Comparison of ENCODE assay signal across 11 cellular contexts in genomic region chr1:2134604-2135307, GRCh38. TPM values are rescaled to one million over a fixed set of nuclear protein-coding genes. Genes with fewer than 3 reads are reported as not detected.
DNase-seq lines count a peak whose midpoint lies in the region; ATAC-seq, FAIRE-seq and TF ChIP-seq lines count a peak whose summit lies in the region.
"Had no signal": no experiment of that assay in that cellular context is flagged by ENCODE, and none has a peak within 500 bp of the region (broad histone marks: within the 10 kb centered on the region; RNA-seq: fewer than 3 reads in every experiment).

No MANE protein-coding gene starts in this region.

- H2AFZ ChIP-seq in HepG2 (ENCODE audit: low read length): no peak overlapping the region

- H3K79me2 ChIP-seq in HepG2 (ENCODE audit: insufficient read depth, low read length): peaks cover 19% of the 10 kb centered on the region

- peaks cover 77% of the 10 kb centered on the region for H3K4me1 ChIP-seq in HepG2 (ENCODE audit: insufficient read depth, low read length)

- TF ChIP-seq EP300 in HepG2 (IDR thresholded peaks at IDR 0.05; ENCODE audit: low read depth in 2 of 2, low read length in 2 of 2): peak in 1 of 2 experiments; percentile 60; a peak in 2 of 4 replicates
- peak; percentile 7; the same call in 1 of the 2 replicates for TF ChIP-seq EP300 in HepG2 (CRISPR knock-in tag; IDR thresholded peaks at IDR 0.05; ENCODE audit: borderline replicate concordance)

- 0% methylated on average over 26 of the region's 40 CpGs for WGBS in HepG2 (ENCODE audit: low lambda C conversion rate)

- BruUV-seq in HepG2 (replicated peaks; lab: Mats Ljungman, UMichigan): TSS peak; percentile 42

- no peak overlapping the region for H3K4me3 ChIP-seq in bronchial epithelial cell (ENCODE audit: low read depth, low read length)
- peak overlapping the region; percentile 61 to 77 (median 62) for H3K4me3 ChIP-seq in HepG2 (replicated peaks in 1 of 3; ENCODE audit: insufficient read depth in 1 of 3, low read depth in 2 of 3, low read length in 3 of 3)
- no peak overlapping the region for H3K4me3 ChIP-seq in skin epidermis

- H3K9ac ChIP-seq in HepG2 (ENCODE audit: insufficient read depth, low read depth, low read length): peak overlapping the region; percentile 89

- H3K4me2 ChIP-seq in HepG2 (ENCODE audit: low read depth, low read length): peak overlapping the region; percentile 94

- CTCF ChIA-PET in HepG2 (lab: Yijun Ruan, JAX; ENCODE audit: low intra/inter-chr PET ratio, low total read pairs): no interaction called here

- TF ChIP-seq RAD21 in HepG2 (CRISPR knock-in tag; IDR thresholded peaks at IDR 0.05): peak; percentile 47; the same call in 1 of the 2 replicates

- in situ Hi-C loops in HepG2 (cut with HindIII; ENCODE audit: extremely low pct_ligation_motif_present, low pct_unique_long_range_greater_than_20kb): loop anchor here (5.0 kb wide), 1 partner anchor 32 kb away; no protein-coding TSS in a partner anchor

- H3K9me3 ChIP-seq in HepG2 (ENCODE audit: low read length): no peaks in the 10 kb centered on the region

- peak; percentile 68 for FAIRE-seq in bronchial epithelial cell (lab: Jason Lieb, UNC)
- FAIRE-seq in HepG2 (lab: Jason Lieb, UNC): peak; percentile 81

- intact Hi-C loops in HepG2 (cut with micrococcal nuclease; ENCODE audit: unreplicated experiment): no loop called here

- H4K20me1 ChIP-seq in HepG2 (ENCODE audit: insufficient read depth, low read length): no peaks in the 10 kb centered on the region

- TF ChIP-seq POLR2A in HepG2 (IDR thresholded peaks at IDR 0.05; ENCODE audit: insufficient read depth in 1 of 2, low read depth in 2 of 2, low read length in 2 of 2): peak; percentile 59 to 76

- ATAC-seq in HepG2: peak; percentile 80
- no peak for ATAC-seq in HG03025 (IDR thresholded peaks at IDR 0.05; ENCODE audit: low FRiP score, unreplicated experiment)

- TF ChIP-seq CTCF in bronchial epithelial cell (IDR thresholded peaks at IDR 0.05; ENCODE audit: insufficient read depth, low read length, severe bottlenecking) (no peak), HepG2 (CRISPR knock-in tag; IDR thresholded peaks at IDR 0.05) (peak; percentile 19)

- H3K36me3 ChIP-seq in bronchial epithelial cell (ENCODE audit: control insufficient read depth, insufficient read depth, low read length) (peaks cover 3% of the 10 kb centered on the region), HepG2 (replicated peaks in 1 of 2; ENCODE audit: control insufficient read depth in 1 of 2, insufficient read depth in 2 of 2, low read length in 2 of 2) (peaks cover 0 to 9% of the 10 kb centered on the region in 2 experiments; a peak in 2 of 5 replicates)

- H3K27ac ChIP-seq in HepG2 (ENCODE audit: extremely low read length, insufficient read depth, low read length) (peak overlapping the region; percentile 96), skin epidermis (peak overlapping the region in 11 of 21 experiments; percentile 18 to 91 (median 43))

- peak; percentile 45 for DNase-seq in DMS153 (lab: John Stamatoyannopoulos, UW)
- DNase-seq in bronchial epithelial cell (ENCODE audit: low read depth): no peak
- DNase-seq in HepG2 (ENCODE audit: low spot score): peak; percentile 91
- no peak for DNase-seq in activated CD4-positive, alpha-beta T cell treated with anti-CD3 and anti-CD28 coated beads for 48 hours
- no peak for DNase-seq in activated CD4-positive, alpha-beta T cell treated with anti-CD3 and anti-CD28 coated beads, Interleukin-2, amount 50 U/mL, for 48 hours
- no peak for DNase-seq in AML-193 (lab: John Stamatoyannopoulos, UW)
- DNase-seq: activated CD4-positive, alpha-beta T cell treated with anti-CD3 and anti-CD28 coated beads, Interleukin-2, amount 50 U/mL, for 4 hours; activated naive CD8-positive, alpha-beta T cell treated with anti-CD3 and anti-CD28 coated beads, Interleukin-2, amount 10 ng/mL, durations not matched to agents 7 days and 5 days; NCI-H187 had no signal

- H3K27me3 ChIP-seq in bronchial epithelial cell (ENCODE audit: control insufficient read depth, insufficient read depth, low read length) (no peaks in the 10 kb centered on the region), HepG2 (ENCODE audit: control insufficient read depth in 1 of 2, insufficient read depth in 2 of 2, low read length in 2 of 2) (no peaks in the 10 kb centered on the region)

- POLR2A ChIA-PET in HepG2 (lab: Yijun Ruan, JAX): interaction anchor here (1.2 kb wide), 1 partner anchor 29 kb away, joined by 5 read pairs; no protein-coding TSS in a partner anchor

TF ChIP-seq in HepG2, 621 proteins besides CTCF, POLR2A, EP300 and RAD21 (continues in another document):
- TF ChIP-seq PAX8 (CRISPR knock-in tag; IDR thresholded peaks at IDR 0.05; ENCODE audit: borderline replicate concordance) (no peak; the same call in 1 of the 2 replicates), FOXK2 (IDR thresholded peaks at IDR 0.05) (peak; percentile 35; the same call in 1 of the 2 replicates), TOE1 (CRISPR knock-in tag; IDR thresholded peaks at IDR 0.05) (no peak), ZNF460 (CRISPR knock-in tag; IDR thresholded peaks at IDR 0.05; ENCODE audit: borderline replicate concordance) (peak; percentile 62; the same call in 1 of the 2 replicates), CREM (IDR thresholded peaks at IDR 0.05) (peak; percentile 54), CREM (CRISPR knock-in tag; IDR thresholded peaks at IDR 0.05) (no peak), TGIF2 (CRISPR knock-in tag; IDR thresholded peaks at IDR 0.05) (peak; percentile 60; the same call in 1 of the 2 replicates), TEAD2 (CRISPR knock-in tag; IDR thresholded peaks at IDR 0.05) (0 out of 2 replicates have a peak, but pooled peaks have one; percentile 7), HCFC1 (IDR thresholded peaks at IDR 0.05; ENCODE audit: low read depth, low read length) (no peak), ZBTB33 (CRISPR knock-in tag; IDR thresholded peaks at IDR 0.05) (no peak), ATF7-NPFF (CRISPR knock-in tag; IDR thresholded peaks at IDR 0.05; ENCODE audit: low read depth) (no peak; the same call in 1 of the 2 replicates), NR2F6 (IDR thresholded peaks at IDR 0.05) (peak; percentile 16; the same call in 1 of the 2 replicates), NR2F6 (CRISPR knock-in tag; IDR thresholded peaks at IDR 0.05) (peak; percentile 41; the same call in 1 of the 2 replicates), ZNF33A (CRISPR knock-in tag; IDR thresholded peaks at IDR 0.05; ENCODE audit: borderline replicate concordance) (no peak), ZBTB20 (CRISPR knock-in tag; IDR thresholded peaks at IDR 0.05; ENCODE audit: borderline replicate concordance, low read depth) (no peak; the same call in 1 of the 2 replicates), ZBTB8A (CRISPR knock-in tag; IDR thresholded peaks at IDR 0.05; ENCODE audit: borderline replicate concordance, low read depth) (no peak), ZNF552 (CRISPR knock-in tag; IDR thresholded peaks at IDR 0.05; ENCODE audit: borderline replicate concordance) (no peak; the same call in 1 of the 2 replicates), ETV5 (CRISPR knock-in tag; IDR thresholded peaks at IDR 0.05; ENCODE audit: borderline replicate concordance) (peak; percentile 29; the same call in 1 of the 2 replicates), ZNF776 (CRISPR knock-in tag; IDR thresholded peaks at IDR 0.05) (no peak), ZFP1 (CRISPR knock-in tag; IDR thresholded peaks at IDR 0.05) (no peak)

RNA-seq across cellular contexts. Expression of gene FAAP20, which starts 59.8 kb away (rescaled TPM):
- 14.2 and 15.0 TPM in 2 replicates for total RNA-seq in bronchial epithelial cell
- 10.4 and 10.8 TPM in 2 replicates for total RNA-seq in HepG2 (2016; rRNA removed; fragmentation: Illumina TruSeq; extraction: Trizol)
- total RNA-seq in HepG2 (2016; cell fraction: cytosol; rRNA removed; fragmentation: Illumina TruSeq; extraction: Trizol; ENCODE audit: low read depth): 25.8 and 31.3 TPM in 2 replicates
- total RNA-seq in HepG2 (2016; cell fraction: insoluble cytoplasmic fraction; rRNA removed; fragmentation: Illumina TruSeq; extraction: Trizol): 9.1 and 10.5 TPM in 2 replicates
- 30.5 and 36.7 TPM in 2 replicates for total RNA-seq in HepG2 (2016; cell fraction: membrane; rRNA removed; fragmentation: Illumina TruSeq; extraction: Trizol)
- 7.4 and 9.0 TPM in 2 replicates for total RNA-seq in HepG2 (2016; cell fraction: nucleus; rRNA removed; fragmentation: Illumina TruSeq; extraction: Trizol)
- 9.6 and 14.4 TPM in 2 replicates for polyA plus RNA-seq in HepG2 (2011; rRNA removed)
- 8.7 and 21.7 TPM in 2 replicates for polyA plus RNA-seq in HepG2 (2011; cell fraction: cytosol; rRNA removed)
- polyA plus RNA-seq in HepG2 (2011; cell fraction: nucleus; rRNA removed): 37.4 and 44.6 TPM in 2 replicates
- polyA plus RNA-seq in HepG2 (2012): 24.2 and 24.5 TPM in 2 replicates
- polyA plus RNA-seq in HepG2 (2016; cell fraction: cytosol; fragmentation: Illumina TruSeq; extraction: Trizol; ENCODE audit: low read depth): 237 and 239 TPM in 2 replicates
- polyA plus RNA-seq in HepG2 (2016; cell fraction: insoluble cytoplasmic fraction; fragmentation: Illumina TruSeq; extraction: Trizol; ENCODE audit: low read depth): 38.7 and 46.2 TPM in 2 replicates
- 156 and 163 TPM in 2 replicates for polyA plus RNA-seq in HepG2 (2016; cell fraction: membrane; fragmentation: Illumina TruSeq; extraction: Trizol; ENCODE audit: low read depth)
- 44.5 and 50.9 TPM in 2 replicates for polyA plus RNA-seq in HepG2 (2016; cell fraction: nucleus; fragmentation: Illumina TruSeq; extraction: Trizol; ENCODE audit: insufficient read depth, low read depth)
- polyA minus RNA-seq in HepG2 (2011; rRNA and poly(A)+ RNA removed; ENCODE audit: low replicate concordance): 3.5 and 6.2 TPM in 2 replicates
- 5.6 and 7.3 TPM in 2 replicates for polyA minus RNA-seq in HepG2 (2011; cell fraction: cytosol; rRNA and poly(A)+ RNA removed)
- 6.3 and 6.6 TPM in 2 replicates for polyA minus RNA-seq in HepG2 (2011; cell fraction: nucleus; rRNA and poly(A)+ RNA removed)

Comparison
In these comparisons a context has a peak if more than half of its experiments do, and no peak if none do; other contexts are left out.
1. DNase-seq: peak in DMS153 (single experiment) and HepG2 (single experiment); none in bronchial epithelial cell (single experiment), activated CD4-positive, alpha-beta T cell treated with anti-CD3 and anti-CD28 coated beads for 48 hours (single experiment), activated CD4-positive, alpha-beta T cell treated with anti-CD3 and anti-CD28 coated beads, Interleukin-2, amount 50 U/mL, for 48 hours (0 of 2) and AML-193 (0 of 2).
2. H3K4me3 ChIP-seq: peak in HepG2 (3 of 3); none in bronchial epithelial cell (single experiment) and skin epidermis (0 of 7).